In the genomic region with DNA sequence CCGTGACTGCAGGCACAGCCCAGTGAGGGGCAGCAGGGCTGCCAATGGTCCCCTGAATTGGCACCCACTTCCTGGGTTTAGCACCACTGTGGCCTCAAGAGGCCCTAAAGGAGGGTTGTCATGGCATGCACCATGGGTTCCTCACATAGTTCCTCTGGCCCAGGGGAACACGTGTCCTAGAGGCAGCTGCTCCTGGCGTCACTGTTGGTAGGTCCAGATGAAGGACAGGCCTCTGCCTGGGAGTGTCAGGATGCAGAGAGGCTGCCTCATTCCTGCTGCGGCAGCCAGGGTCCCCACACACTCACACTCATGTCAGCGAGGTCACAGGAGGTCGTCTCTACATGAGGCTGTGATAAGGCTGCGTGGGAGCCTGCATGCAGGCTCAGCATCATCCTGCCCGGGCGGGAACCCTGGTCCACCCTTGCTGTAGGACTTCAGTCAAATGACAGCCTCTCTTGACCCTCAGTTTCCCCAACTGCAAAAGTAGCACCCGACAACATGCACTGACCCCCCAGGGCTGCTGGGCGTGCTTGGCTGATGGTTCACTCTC, we compare ENCODE assay signal across 11 cellular contexts. TPM values are rescaled to one million over a fixed set of nuclear protein-coding genes. Genes with fewer than 3 reads are reported as not detected.
DNase-seq lines count a peak whose midpoint lies in the region; ATAC-seq, FAIRE-seq and TF ChIP-seq lines count a peak whose summit lies in the region.
"Had no signal": no experiment of that assay in that cellular context is flagged by ENCODE, and none has a peak within 500 bp of the region (broad histone marks: within the 10 kb centered on the region; RNA-seq: fewer than 3 reads in every experiment).

No MANE protein-coding gene starts in this region.

- peak overlapping the region; percentile 98 for H3K4me2 ChIP-seq in keratinocyte (ENCODE audit: control insufficient read depth, extremely low read depth, insufficient read depth, low read depth, low read length)

- peak overlapping the region; percentile 87 for H3K4me3 Mint-ChIP-seq in activated T-cell treated with anti-CD3 and anti-CD28 coated beads, Interleukin-2, amount 50 U/mL, for 4 hours
- peak overlapping the region; percentile 92 for H3K4me3 Mint-ChIP-seq in activated B cell treated with CpG ODN at 0.5 μM for 24 hours
- peak overlapping the region; percentile 90 for H3K4me3 Mint-ChIP-seq in stimulated activated effector memory CD8-positive, alpha-beta T cell treated with anti-CD3 and anti-CD28 coated beads, Interleukin-12 subunit alpha, Interleukin-12 subunit beta, amount 100 ng/mL, for 72 hours

- no peaks in the 10 kb centered on the region for H3K9me1 ChIP-seq in keratinocyte (ENCODE audit: control insufficient read depth, extremely low read depth, insufficient read depth, low read length)

- POLR2A ChIA-PET in activated B cell treated with CpG ODN at 0.5 μM for 24 hours (lab: Charles Lee), result no interaction called here

- H3K9me3 Mint-ChIP-seq in activated T-cell treated with anti-CD3 and anti-CD28 coated beads, Interleukin-2, amount 50 U/mL, for 4 hours, result no peaks in the 10 kb centered on the region
- no peaks in the 10 kb centered on the region for H3K9me3 Mint-ChIP-seq in activated B cell treated with CpG ODN at 0.5 μM for 24 hours
- H3K9me3 Mint-ChIP-seq in stimulated activated effector memory CD8-positive, alpha-beta T cell treated with anti-CD3 and anti-CD28 coated beads, Interleukin-12 subunit alpha, Interleukin-12 subunit beta, amount 100 ng/mL, for 72 hours, result no peaks in the 10 kb centered on the region

- H3K27ac Mint-ChIP-seq in activated B cell treated with CpG ODN at 0.5 μM for 24 hours, result no peak overlapping the region
- peak overlapping the region; percentile 93 for H3K27ac Mint-ChIP-seq in stimulated activated effector memory CD8-positive, alpha-beta T cell treated with anti-CD3 and anti-CD28 coated beads, Interleukin-12 subunit alpha, Interleukin-12 subunit beta, amount 100 ng/mL, for 72 hours

- H3K79me2 ChIP-seq in keratinocyte (ENCODE audit: control insufficient read depth, insufficient read depth, low read length), result no peaks in the 10 kb centered on the region

- DNase-seq in activated T-cell treated with anti-CD3 and anti-CD28 coated beads, Interleukin-2, amount 50 U/mL, for 4 hours, result no peak
- no peak for DNase-seq in activated T-cell treated with anti-CD3 and anti-CD28 coated beads, Interleukin-2, amount 50 U/mL, for 48 hours
- DNase-seq in activated B cell treated with CpG ODN at 0.5 μM for 24 hours, result no peak
- DNase-seq in keratinocyte (ENCODE audit: low read depth, low spot score), result no peak
- DNase-seq in stimulated activated effector memory CD8-positive, alpha-beta T cell treated with anti-CD3 and anti-CD28 coated beads, Interleukin-12 subunit alpha, Interleukin-12 subunit beta, amount 100 ng/mL, for 72 hours (ENCODE audit: low spot score in 2 of 2), result no peak
- no peak for DNase-seq in OCI-M1 (lab: John Stamatoyannopoulos, UW)
- DNase-seq: NCI-H187 treated with DMSO at 0.1 percent for 48 hours had no signal

- H4K20me1 ChIP-seq in keratinocyte (ENCODE audit: control insufficient read depth, extremely low read depth, insufficient read depth, low read length), result no peaks in the 10 kb centered on the region

- H3K4me3 ChIP-seq in keratinocyte (ENCODE audit: control insufficient read depth in 2 of 3, extremely low read depth in 1 of 3, insufficient read depth in 2 of 3, low read depth in 1 of 3, low read length in 3 of 3), result peak overlapping the region in 1 of 3 experiments; percentile 87

- no peak for FAIRE-seq in keratinocyte (lab: Jason Lieb, UNC)

- peaks cover 15% of the 10 kb centered on the region for H3K4me1 ChIP-seq in keratinocyte (ENCODE audit: control insufficient read depth, extremely low read depth, insufficient read depth, low read length)

- TF ChIP-seq CTCF in activated B cell treated with CpG ODN at 0.5 μM for 24 hours (IDR thresholded peaks at IDR 0.05) (no peak), keratinocyte (optimal IDR thresholded peaks at IDR 0.05 in 1 of 3, IDR thresholded peaks at IDR 0.05 in 1 of 3, conservative IDR thresholded peaks at IDR 0.05 in 1 of 3; ENCODE audit: extremely low read depth in 1 of 3, insufficient read depth in 2 of 3, low read length in 3 of 3) (no peak)

- H3K4me1 Mint-ChIP-seq in activated T-cell treated with anti-CD3 and anti-CD28 coated beads, Interleukin-2, amount 50 U/mL, for 4 hours (ENCODE audit: low read depth), result peaks cover 13% of the 10 kb centered on the region
- peaks cover 13% of the 10 kb centered on the region for H3K4me1 Mint-ChIP-seq in activated B cell treated with CpG ODN at 0.5 μM for 24 hours
- peaks cover 15% of the 10 kb centered on the region for H3K4me1 Mint-ChIP-seq in stimulated activated effector memory CD8-positive, alpha-beta T cell treated with anti-CD3 and anti-CD28 coated beads, Interleukin-12 subunit alpha, Interleukin-12 subunit beta, amount 100 ng/mL, for 72 hours

- H3K27me3 ChIP-seq in keratinocyte (ENCODE audit: control insufficient read depth, extremely low read depth, insufficient read depth, low read length), result no peaks in the 10 kb centered on the region

- ATAC-seq in activated T-cell treated with anti-CD3 and anti-CD28 coated beads, Interleukin-2, amount 50 U/mL, for 4 hours, result no peak
- ATAC-seq in activated B cell treated with CpG ODN at 0.5 μM for 24 hours (ENCODE audit: low read depth) (no peak), GM19351 (IDR thresholded peaks at IDR 0.05; ENCODE audit: unreplicated experiment) (no peak), HG02798 (IDR thresholded peaks at IDR 0.05; ENCODE audit: poor library complexity, unreplicated experiment) (no peak)
- no peak for ATAC-seq in stimulated activated effector memory CD8-positive, alpha-beta T cell treated with anti-CD3 and anti-CD28 coated beads, Interleukin-12 subunit alpha, Interleukin-12 subunit beta, amount 100 ng/mL, for 72 hours

- no peaks in the 10 kb centered on the region for H3K36me3 Mint-ChIP-seq in activated T-cell treated with anti-CD3 and anti-CD28 coated beads, Interleukin-2, amount 50 U/mL, for 4 hours (ENCODE audit: insufficient read depth)
- H3K36me3 Mint-ChIP-seq in activated B cell treated with CpG ODN at 0.5 μM for 24 hours (ENCODE audit: low read depth), result no peaks in the 10 kb centered on the region
- H3K36me3 Mint-ChIP-seq in stimulated activated effector memory CD8-positive, alpha-beta T cell treated with anti-CD3 and anti-CD28 coated beads, Interleukin-12 subunit alpha, Interleukin-12 subunit beta, amount 100 ng/mL, for 72 hours, result peaks cover 5% of the 10 kb centered on the region

- peak overlapping the region; percentile 7 for H3K9ac ChIP-seq in keratinocyte (ENCODE audit: control insufficient read depth, extremely low read depth, insufficient read depth, low read length)

- no peaks in the 10 kb centered on the region for H3K9me3 ChIP-seq in keratinocyte (ENCODE audit: control insufficient read depth, low read depth, low read length)

- H3K27ac ChIP-seq in keratinocyte (ENCODE audit: control insufficient read depth, insufficient read depth, low read length), result no peak overlapping the region
- H3K27ac ChIP-seq: epithelial cell of prostate, SK-N-MC had no signal

- peak overlapping the region; percentile 96 for H2AFZ ChIP-seq in keratinocyte (ENCODE audit: control insufficient read depth, low read length)

- dilution Hi-C loops in keratinocyte (cut with MboI; ENCODE audit: extremely low pct_ligation_motif_present, low sequenced_read_pairs), result no loop called here

- no peaks in the 10 kb centered on the region for H3K36me3 ChIP-seq in keratinocyte (ENCODE audit: control insufficient read depth in 2 of 2, extremely low read depth in 1 of 2, insufficient read depth in 2 of 2, low read length in 2 of 2)

- CTCF ChIA-PET in activated B cell treated with CpG ODN at 0.5 μM for 24 hours (lab: Charles Lee), result interaction anchor here (1.3 to 1.5 kb wide), 3 partner anchors 141 to 227 kb away, joined by 3 to 5 read pairs (median 5); no protein-coding TSS in a partner anchor

- intact Hi-C loops in activated B cell treated with CpG ODN at 0.5 μM for 24 hours (cut with micrococcal nuclease), result loop anchor here (1.0 kb wide), 7 partner anchors 26 to 330 kb away; partner anchors contain the start of genes NEK4 and SFMBT1

- no peaks in the 10 kb centered on the region for H3K27me3 Mint-ChIP-seq in activated T-cell treated with anti-CD3 and anti-CD28 coated beads, Interleukin-2, amount 50 U/mL, for 4 hours (ENCODE audit: low read depth)
- H3K27me3 Mint-ChIP-seq in activated B cell treated with CpG ODN at 0.5 μM for 24 hours, result no peaks in the 10 kb centered on the region

RNA-seq across cellular contexts. Expression of gene SFMBT1, which starts 26.1 kb away (rescaled TPM):
- total RNA-seq in activated T-cell treated with anti-CD3 and anti-CD28 coated beads, Interleukin-2, amount 50 U/mL, for 4 hours, result 10 to 100 TPM; 16.8 to 25.2 (median 20.0) TPM
- total RNA-seq in activated B cell treated with CpG ODN at 0.5 μM for 24 hours, result 24.6 and 31.6 TPM in 2 replicates
- 2.1 to 4.7 TPM (median 4.1 TPM) in 3 replicates for polyA plus RNA-seq in keratinocyte
- polyA plus RNA-seq in keratinocyte (2011; ENCODE audit: low read depth), result 6.2 TPM
- 2.0 and 2.7 TPM in 2 replicates for polyA plus RNA-seq in keratinocyte (2011; cell fraction: cytosol; rRNA removed)
- 3.5 and 4.0 TPM in 2 replicates for polyA plus RNA-seq in keratinocyte (2011; cell fraction: nucleus; rRNA removed)
- 3.2 and 4.6 TPM in 2 replicates for polyA plus RNA-seq in keratinocyte (2012; ENCODE audit: low replicate concordance)
- polyA minus RNA-seq in keratinocyte, result 6.9 to 8.9 TPM (median 8.5 TPM) in 3 replicates
- polyA minus RNA-seq in keratinocyte (2011; cell fraction: cytosol; rRNA and poly(A)+ RNA removed), result 7.3 TPM
- polyA minus RNA-seq in keratinocyte (2011; cell fraction: nucleus; rRNA and poly(A)+ RNA removed), result 8.7 and 11.2 TPM in 2 replicates

RNA-seq across cellular contexts. Expression of gene RFT1, which starts 58.3 kb away (rescaled TPM):
- total RNA-seq in activated T-cell treated with anti-CD3 and anti-CD28 coated beads, Interleukin-2, amount 50 U/mL, for 4 hours, result 10 to 100 TPM; 43.6 to 45.1 (median 44.3) TPM
- 23.6 TPM in 2 replicates for total RNA-seq in activated B cell treated with CpG ODN at 0.5 μM for 24 hours
- 25.5 to 34.4 TPM (median 29.6 TPM) in 3 replicates for polyA plus RNA-seq in keratinocyte
- 6.3 TPM for polyA plus RNA-seq in keratinocyte (2011; ENCODE audit: low read depth)
- polyA plus RNA-seq in keratinocyte (2011; cell fraction: cytosol; rRNA removed), result 10.9 and 14.9 TPM in 2 replicates
- 27.1 and 29.6 TPM in 2 replicates for polyA plus RNA-seq in keratinocyte (2011; cell fraction: nucleus; rRNA removed)
- 14.1 and 24.9 TPM in 2 replicates for polyA plus RNA-seq in keratinocyte (2012; ENCODE audit: low replicate concordance)
- 64.9 to 81.4 TPM (median 66.8 TPM) in 3 replicates for polyA minus RNA-seq in keratinocyte
- polyA minus RNA-seq in keratinocyte (2011; cell fraction: cytosol; rRNA and poly(A)+ RNA removed), result 28.0 TPM
- polyA minus RNA-seq in keratinocyte (2011; cell fraction: nucleus; rRNA and poly(A)+ RNA removed), result 14.2 and 27.4 TPM in 2 replicates
